ENCODE assay signal across 8 cellular contexts in genomic region chr16:69566437-69567030, GRCh38. TPM values are rescaled to one million over a fixed set of nuclear protein-coding genes. Genes with fewer than 3 reads are reported as not detected.
A peak's percentile ranks its signal among the peaks of the same experiment; 100 is the strongest.
DNase-seq lines count a peak whose midpoint lies in the region; TF ChIP-seq lines count a peak whose summit lies in the region.

No MANE protein-coding gene starts in this region.

- peak overlapping the region; percentile 90 for H3K4me3 ChIP-seq in GM06990 (replicated peaks; ENCODE audit: low read depth, low read length)
- H3K4me3 ChIP-seq in HAP-1, result peak overlapping the region; percentile 67
- H3K4me3 ChIP-seq in NB4 (ENCODE audit: low read depth, low read length), result peak overlapping the region; percentile 81

- peaks cover 50% of the 10 kb centered on the region for H3K4me1 Mint-ChIP-seq in activated naive CD8-positive, alpha-beta T cell (ENCODE audit: low read depth)
- peaks cover 18% of the 10 kb centered on the region for H3K4me1 Mint-ChIP-seq in glutamatergic neuron (ENCODE audit: low read depth, unreplicated experiment)

- H3K9me3 Mint-ChIP-seq in activated naive CD8-positive, alpha-beta T cell (ENCODE audit: low read depth), result no peaks in the 10 kb centered on the region
- H3K9me3 Mint-ChIP-seq in glutamatergic neuron (ENCODE audit: unreplicated experiment), result peaks cover 4% of the 10 kb centered on the region

- H3K27ac Mint-ChIP-seq in activated naive CD8-positive, alpha-beta T cell, result peak overlapping the region; percentile 98
- H3K27ac Mint-ChIP-seq in glutamatergic neuron (ENCODE audit: unreplicated experiment), result peak overlapping the region; percentile 65

- peak overlapping the region; percentile 100 for H3K4me3 Mint-ChIP-seq in activated naive CD8-positive, alpha-beta T cell
- peak overlapping the region; percentile 93 for H3K4me3 Mint-ChIP-seq in glutamatergic neuron (ENCODE audit: unreplicated experiment)

- TF ChIP-seq CTCF in GM06990 (IDR thresholded peaks at IDR 0.05; ENCODE audit: insufficient read depth, low read length, poor library complexity, severe bottlenecking), result peak; percentile 8
- no peak for TF ChIP-seq CTCF in NB4 (IDR thresholded peaks at IDR 0.05; ENCODE audit: low read depth, low read length)
- no peak for TF ChIP-seq CTCF in glutamatergic neuron (IDR thresholded peaks at IDR 0.05; ENCODE audit: partially characterized antibody, unreplicated experiment)

- H3K36me3 ChIP-seq in GM06990 (ENCODE audit: control insufficient read depth, insufficient read depth, low read length) (no peaks in the 10 kb centered on the region; the same call in 1 of the 2 replicates), HAP-1 (replicated peaks) (no peaks in the 10 kb centered on the region; the same call in 1 of the 2 replicates)

- no peak for TF ChIP-seq POLR2A in NB4 (IDR thresholded peaks at IDR 0.05; ENCODE audit: extremely low read depth, insufficient read length)

- DNase-seq in GM06990 (ENCODE audit: extremely low read depth, insufficient read length) (peak; percentile 76), HAP-1 (ENCODE audit: low spot score in 2 of 2) (peak in 1 of 2 experiments; percentile 66), NB4 (ENCODE audit: low read depth) (peak; percentile 70), glutamatergic neuron (no peak), nucleus accumbens (lab: John Stamatoyannopoulos, UW) (peak in 47 of 56 donors; percentile 2 to 70 (median 48)), NCI-H2196 (lab: John Stamatoyannopoulos, UW; ENCODE audit: unreplicated experiment) (no peak), GM19240 (ENCODE audit: insufficient read length, low spot score) (no peak)

- in situ Hi-C loops in HAP-1 (cut with MboI; ENCODE audit: low sequenced_read_pairs), result no loop called here

- H3K27me3 ChIP-seq in GM06990 (replicated peaks; ENCODE audit: control insufficient read depth, insufficient read depth, low read length), result no peaks in the 10 kb centered on the region
- no peaks in the 10 kb centered on the region for H3K27me3 ChIP-seq in HAP-1 (ENCODE audit: low read depth)

- peaks cover 3% of the 10 kb centered on the region for H3K36me3 Mint-ChIP-seq in activated naive CD8-positive, alpha-beta T cell
- no peaks in the 10 kb centered on the region for H3K36me3 Mint-ChIP-seq in glutamatergic neuron (ENCODE audit: unreplicated experiment)

- H3K27me3 Mint-ChIP-seq in activated naive CD8-positive, alpha-beta T cell, result no peaks in the 10 kb centered on the region
- peaks cover 3% of the 10 kb centered on the region for H3K27me3 Mint-ChIP-seq in glutamatergic neuron (ENCODE audit: unreplicated experiment)

- H3K9me3 ChIP-seq in HAP-1, result no peaks in the 10 kb centered on the region

- H3K4me1 ChIP-seq in HAP-1, result peaks cover 26% of the 10 kb centered on the region

RNA-seq across cellular contexts. Expression of gene NFAT5, which starts 0.8 kb away (rescaled TPM):
- 26.3 TPM for total RNA-seq in glutamatergic neuron (ENCODE audit: unreplicated experiment)

Comparison
In these comparisons a context has a peak if more than half of its experiments do, and no peak if none do; other contexts are left out.
1. DNase-seq: peak in GM06990 (single experiment), NB4 (single experiment) and nucleus accumbens (47 of 56); none in glutamatergic neuron (single experiment), NCI-H2196 (single experiment) and GM19240 (single experiment).
2. Peak in every context shown above with its lines, with median percentiles within 50 percentile points of each other: H3K4me3 ChIP-seq.